ENCODE assay signal across 8 cellular contexts in the genomic region with DNA sequence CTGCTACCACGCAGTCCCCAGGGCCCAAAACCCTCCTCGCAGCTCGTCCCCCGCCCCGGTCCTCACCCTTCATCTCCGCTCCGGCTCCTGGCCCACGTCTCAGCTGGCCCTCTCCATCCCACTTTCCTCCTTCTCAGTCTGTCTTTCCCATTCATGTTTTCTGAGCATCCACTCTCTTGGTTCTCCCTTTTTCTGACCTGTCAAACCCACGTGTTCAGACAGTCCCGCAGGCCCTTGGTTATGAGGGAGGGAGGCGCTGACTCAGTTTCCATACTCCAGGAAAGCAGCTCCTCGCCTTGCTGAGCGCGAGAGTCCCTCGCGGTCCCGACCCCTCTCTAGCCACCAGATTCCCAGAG. TPM values are rescaled to one million over a fixed set of nuclear protein-coding genes. Genes with fewer than 3 reads are reported as not detected.
DNase-seq lines count a peak whose midpoint lies in the region; ATAC-seq and TF ChIP-seq lines count a peak whose summit lies in the region.
"Had no signal": no experiment of that assay in that cellular context is flagged by ENCODE, and none has a peak within 500 bp of the region (broad histone marks: within the 10 kb centered on the region; RNA-seq: fewer than 3 reads in every experiment).

No MANE protein-coding gene starts in this region.

- intact Hi-C loops in activated T-helper 2 cell treated with anti-CD3 and anti-CD28 coated beads, Interferon-gamma antibody, Interleukin-2, Interleukin-4, amounts not matched to agents 10 μg/mL and 5 μg/mL and 100 μg/mL, durations not matched to agents 14 hours and 24 hours and 36 hours (cut with micrococcal nuclease): no loop called here

- peaks cover 26% of the 10 kb centered on the region for H3K27me3 Mint-ChIP-seq in HFFc6 (ENCODE audit: insufficient read depth)
- H3K27me3 Mint-ChIP-seq in activated T-helper 2 cell treated with anti-CD3 and anti-CD28 coated beads, Interferon-gamma antibody, Interleukin-2, Interleukin-4, amounts not matched to agents 10 μg/mL and 5 μg/mL and 100 μg/mL, durations not matched to agents 14 hours and 24 hours and 36 hours (ENCODE audit: low read depth): peaks cover 27% of the 10 kb centered on the region

- peak overlapping the region; percentile 69 for H3K4me3 ChIP-seq in kidney epithelial cell (ENCODE audit: low read depth, low read length)
- H3K4me3 ChIP-seq in subcutaneous abdominal adipose tissue (ENCODE audit: low read depth in 1 of 5, low read length in 5 of 5): peak overlapping the region in 4 of 5 donors; percentile 8 to 70 (median 50)

- H3K4me1 ChIP-seq in subcutaneous abdominal adipose tissue (ENCODE audit: control insufficient read depth in 5 of 5, insufficient read depth in 5 of 5, low read length in 5 of 5): peaks cover 1 to 36% (median 20%) of the 10 kb centered on the region in 5 donors

- no peak overlapping the region for H3K27ac Mint-ChIP-seq in HFFc6
- no peak overlapping the region for H3K27ac Mint-ChIP-seq in activated T-helper 2 cell treated with anti-CD3 and anti-CD28 coated beads, Interferon-gamma antibody, Interleukin-2, Interleukin-4, amounts not matched to agents 10 μg/mL and 5 μg/mL and 100 μg/mL, durations not matched to agents 14 hours and 24 hours and 36 hours

- ATAC-seq in GM21526 (IDR thresholded peaks at IDR 0.05; ENCODE audit: low FRiP score, unreplicated experiment) (no peak), HG03135 (IDR thresholded peaks at IDR 0.05; ENCODE audit: unreplicated experiment) (no peak), GM18907 (IDR thresholded peaks at IDR 0.05; ENCODE audit: unreplicated experiment) (no peak)

- no peaks in the 10 kb centered on the region for H3K9me3 ChIP-seq in subcutaneous abdominal adipose tissue (ENCODE audit: control insufficient read depth in 5 of 5, low read length in 5 of 5)

- DNase-seq in HFFc6 (no peak), kidney epithelial cell (ENCODE audit: low read depth) (no peak)
- DNase-seq in activated T-helper 2 cell treated with anti-CD3 and anti-CD28 coated beads, Interferon-gamma antibody, Interleukin-2, Interleukin-4, amounts not matched to agents 10 μg/mL and 5 μg/mL and 100 μg/mL, durations not matched to agents 14 hours and 24 hours and 36 hours (ENCODE audit: low spot score): no peak

- H3K4me1 Mint-ChIP-seq in HFFc6 (ENCODE audit: low read depth): peaks cover 7% of the 10 kb centered on the region
- H3K4me1 Mint-ChIP-seq in activated T-helper 2 cell treated with anti-CD3 and anti-CD28 coated beads, Interferon-gamma antibody, Interleukin-2, Interleukin-4, amounts not matched to agents 10 μg/mL and 5 μg/mL and 100 μg/mL, durations not matched to agents 14 hours and 24 hours and 36 hours (ENCODE audit: low read depth): peaks cover 6% of the 10 kb centered on the region

- peak overlapping the region; percentile 63 for H3K4me3 Mint-ChIP-seq in HFFc6
- H3K4me3 Mint-ChIP-seq in activated T-helper 2 cell treated with anti-CD3 and anti-CD28 coated beads, Interferon-gamma antibody, Interleukin-2, Interleukin-4, amounts not matched to agents 10 μg/mL and 5 μg/mL and 100 μg/mL, durations not matched to agents 14 hours and 24 hours and 36 hours (ENCODE audit: low read depth): peak overlapping the region; percentile 77

- H3K9me3 Mint-ChIP-seq in HFFc6: no peaks in the 10 kb centered on the region; the same call in 1 of the 2 replicates
- H3K9me3 Mint-ChIP-seq in activated T-helper 2 cell treated with anti-CD3 and anti-CD28 coated beads, Interferon-gamma antibody, Interleukin-2, Interleukin-4, amounts not matched to agents 10 μg/mL and 5 μg/mL and 100 μg/mL, durations not matched to agents 14 hours and 24 hours and 36 hours: no peaks in the 10 kb centered on the region

- H3K36me3 ChIP-seq in kidney epithelial cell (ENCODE audit: control insufficient read depth, insufficient read depth, low read length) (no peaks in the 10 kb centered on the region), subcutaneous abdominal adipose tissue (ENCODE audit: control insufficient read depth in 5 of 5, insufficient read depth in 5 of 5, low read length in 5 of 5) (no peaks in the 10 kb centered on the region)

- TF ChIP-seq CTCF in HFFc6 (IDR thresholded peaks at IDR 0.05) (no peak), kidney epithelial cell (IDR thresholded peaks at IDR 0.05; ENCODE audit: insufficient read depth, low read length, poor library complexity, severe bottlenecking) (no peak)

- no peak overlapping the region for H3K27ac ChIP-seq in subcutaneous abdominal adipose tissue (ENCODE audit: low read depth, low read length)

- H3K27me3 ChIP-seq in kidney epithelial cell (ENCODE audit: control insufficient read depth, insufficient read depth, low read length) (peaks cover 16% of the 10 kb centered on the region), subcutaneous abdominal adipose tissue (ENCODE audit: control insufficient read depth in 5 of 5, insufficient read depth in 4 of 5, low read length in 5 of 5) (peaks cover 4 to 32% (median 17%) of the 10 kb centered on the region in 5 donors)

- peak overlapping the region in 1 of 5 donors; percentile 30 for H3K9ac ChIP-seq in subcutaneous abdominal adipose tissue (ENCODE audit: low read length in 5 of 5)

- peaks cover 5% of the 10 kb centered on the region; the same call in 1 of the 2 replicates for H3K36me3 Mint-ChIP-seq in HFFc6 (ENCODE audit: low read depth)
- H3K36me3 Mint-ChIP-seq in activated T-helper 2 cell treated with anti-CD3 and anti-CD28 coated beads, Interferon-gamma antibody, Interleukin-2, Interleukin-4, amounts not matched to agents 10 μg/mL and 5 μg/mL and 100 μg/mL, durations not matched to agents 14 hours and 24 hours and 36 hours (ENCODE audit: low read depth): no peaks in the 10 kb centered on the region

RNA-seq across cellular contexts. Expression of gene HID1, which starts 0.4 kb away (rescaled TPM):
- under 1 TPM; 0.40 to 0.96 (median 0.56) TPM for total RNA-seq in HFFc6 (2021; fragmentation: NEBNext Ultra II Directional; extraction: Animal tissue kit (Norgen Biotek cat#: 25700))
- total RNA-seq in activated T-helper 2 cell treated with anti-CD3 and anti-CD28 coated beads, Interferon-gamma antibody, Interleukin-2, Interleukin-4, amounts not matched to agents 10 μg/mL and 5 μg/mL and 100 μg/mL, durations not matched to agents 14 hours and 24 hours and 36 hours: 0.07 and 0.37 TPM in 2 replicates
- 25.2 and 28.5 TPM in 2 replicates for total RNA-seq in kidney epithelial cell

RNA-seq across cellular contexts. Expression of gene CDR2L, which starts 14.5 kb away (rescaled TPM):
- total RNA-seq in HFFc6 (2021; fragmentation: NEBNext Ultra II Directional; extraction: Animal tissue kit (Norgen Biotek cat#: 25700)): 10 to 100 TPM; 27.5 to 35.8 (median 30.4) TPM
- 2.3 and 2.4 TPM in 2 replicates for total RNA-seq in activated T-helper 2 cell treated with anti-CD3 and anti-CD28 coated beads, Interferon-gamma antibody, Interleukin-2, Interleukin-4, amounts not matched to agents 10 μg/mL and 5 μg/mL and 100 μg/mL, durations not matched to agents 14 hours and 24 hours and 36 hours
- 51.9 and 52.3 TPM in 2 replicates for total RNA-seq in kidney epithelial cell

RNA-seq across cellular contexts. Expression of gene OTOP3, which starts 37.3 kb away (rescaled TPM):
- not detected for total RNA-seq in HFFc6 (2021; fragmentation: NEBNext Ultra II Directional; extraction: Animal tissue kit (Norgen Biotek cat#: 25700))
- not detected in 2 replicates for total RNA-seq in activated T-helper 2 cell treated with anti-CD3 and anti-CD28 coated beads, Interferon-gamma antibody, Interleukin-2, Interleukin-4, amounts not matched to agents 10 μg/mL and 5 μg/mL and 100 μg/mL, durations not matched to agents 14 hours and 24 hours and 36 hours
- not detected in 2 replicates for total RNA-seq in kidney epithelial cell
- total RNA-seq: myocyte had no signal

RNA-seq across cellular contexts. Expression of gene MRPL58, which starts 39.5 kb away (rescaled TPM):
- total RNA-seq in HFFc6 (2021; fragmentation: NEBNext Ultra II Directional; extraction: Animal tissue kit (Norgen Biotek cat#: 25700)): 10 to 100 TPM; 39.2 to 50.6 (median 47.8) TPM
- total RNA-seq in activated T-helper 2 cell treated with anti-CD3 and anti-CD28 coated beads, Interferon-gamma antibody, Interleukin-2, Interleukin-4, amounts not matched to agents 10 μg/mL and 5 μg/mL and 100 μg/mL, durations not matched to agents 14 hours and 24 hours and 36 hours: 65.4 and 68.1 TPM in 2 replicates
- 68.5 and 77.7 TPM in 2 replicates for total RNA-seq in kidney epithelial cell

RNA-seq across cellular contexts. Expression of gene OTOP2, which starts 48.9 kb away (rescaled TPM):
- not detected for total RNA-seq in HFFc6 (2021; fragmentation: NEBNext Ultra II Directional; extraction: Animal tissue kit (Norgen Biotek cat#: 25700))
- not detected in 2 replicates for total RNA-seq in activated T-helper 2 cell treated with anti-CD3 and anti-CD28 coated beads, Interferon-gamma antibody, Interleukin-2, Interleukin-4, amounts not matched to agents 10 μg/mL and 5 μg/mL and 100 μg/mL, durations not matched to agents 14 hours and 24 hours and 36 hours
- not detected in 2 replicates for total RNA-seq in kidney epithelial cell
- total RNA-seq: myocyte had no signal

Comparison
In these comparisons a context has a peak if more than half of its experiments do, and no peak if none do; other contexts are left out.
1. RNA of gene HID1, which starts 0.4 kb away (total RNA-seq): 25.2 to 28.5 TPM in kidney epithelial cell; 0.40 to 0.96 TPM in HFFc6 and 0.07 to 0.37 TPM in activated T-helper 2 cell treated with anti-CD3 and anti-CD28 coated beads, Interferon-gamma antibody, Interleukin-2, Interleukin-4, amounts not matched to agents 10 μg/mL and 5 μg/mL and 100 μg/mL, durations not matched to agents 14 hours and 24 hours and 36 hours; every median in the first group is over 10 times any median in the second.